ENCODE assay signal across 32 cellular contexts in genomic region chr16:50371036-50371716, GRCh38.
"Had no signal": no experiment of that assay in that cellular context is flagged by ENCODE, and none has a peak within 500 bp of the region (broad histone marks: within the 10 kb centered on the region; RNA-seq: fewer than 3 reads in every experiment).

No MANE protein-coding gene starts in this region.

- H3K4me3 Mint-ChIP-seq: activated B cell treated with CpG ODN at 0.5 μM for 24 hours; activated CD4-positive, alpha-beta memory T cell treated with anti-CD3 and anti-CD28 coated beads for 36 hours; activated CD4-positive, alpha-beta T cell treated with anti-CD3 and anti-CD28 coated beads, Interleukin-2, amount 10 ng/mL, durations not matched to agents 24 days and 14 days; activated CD8-positive, alpha-beta memory T cell treated with anti-CD3 and anti-CD28 coated beads, Interleukin-2, amount 10 ng/mL, durations not matched to agents 7 days and 5 days; activated CD8-positive, alpha-beta T cell treated with anti-CD3 and anti-CD28 coated beads for 36 hours; activated naive CD4-positive, alpha-beta T cell treated with anti-CD3 and anti-CD28 coated beads, Interleukin-2, amount 10 ng/mL, durations not matched to agents 7 days and 5 days; activated naive CD4-positive, alpha-beta T cell treated with anti-CD3 and anti-CD28 coated beads, Interleukin-2, amount 50 U/mL, for 24 hours; activated naive CD8-positive, alpha-beta T cell treated with anti-CD3 and anti-CD28 coated beads, Interleukin-2, amount 10 ng/mL, durations not matched to agents 7 days and 5 days; activated naive CD8-positive, alpha-beta T cell treated with anti-CD3 and anti-CD28 coated beads, Interleukin-2, amount 50 U/mL, for 24 hours; activated T-cell treated with anti-CD3 and anti-CD28 coated beads, Interleukin-2, amount 50 U/mL, for 24 hours; central memory CD8-positive, alpha-beta T cell; T-helper 1 cell treated with Interleukin-12 subunit alpha and Interleukin-12 subunit beta and Interleukin-4 antibody, amounts not matched to agents 30 μg/mL and 1 μg/mL, for 36 hours; T-helper 2 cell treated with Interferon-gamma antibody and Interleukin-4, amounts not matched to agents 5 μg/mL and 100 μg/mL, for 36 hours had no signal

- H3K9me3 ChIP-seq: ascending aorta had no signal

- FAIRE-seq: bronchial epithelial cell, TTC549 had no signal

- DNase-seq: activated B cell treated with CpG ODN at 0.5 μM for 24 hours; activated CD4-positive, alpha-beta memory T cell treated with anti-CD3 and anti-CD28 coated beads for 36 hours; activated CD4-positive, alpha-beta T cell treated with anti-CD3 and anti-CD28 coated beads for 4 hours; activated CD4-positive, alpha-beta T cell treated with anti-CD3 and anti-CD28 coated beads, Interleukin-2, amount 10 ng/mL, durations not matched to agents 24 days and 14 days; activated CD4-positive, alpha-beta T cell treated with anti-CD3 and anti-CD28 coated beads, Interleukin-2, amount 50 U/mL, for 1 hour; activated CD4-positive, alpha-beta T cell treated with anti-CD3 and anti-CD28 coated beads, Interleukin-2, amount 50 U/mL, for 4 hours; activated CD4-positive, CD25-positive, alpha-beta regulatory T cell treated with anti-CD3 and anti-CD28 coated beads, Interleukin-2, amount 50 U/mL, for 72 hours; activated CD8-positive, alpha-beta memory T cell treated with anti-CD3 and anti-CD28 coated beads, Interleukin-2, amount 10 ng/mL, durations not matched to agents 7 days and 5 days; activated CD8-positive, alpha-beta memory T cell treated with anti-CD3 and anti-CD28 coated beads, Interleukin-2, amount 50 U/mL, for 48 hours; activated CD8-positive, alpha-beta T cell treated with anti-CD3 and anti-CD28 coated beads for 36 hours; activated effector memory CD4-positive, alpha-beta T cell treated with Interleukin-2 at 50 U/mL for 16 hours; activated gamma-delta T cell; activated naive CD4-positive, alpha-beta T cell treated with anti-CD3 and anti-CD28 coated beads, Interleukin-2, amount 10 ng/mL, durations not matched to agents 7 days and 5 days; activated naive CD4-positive, alpha-beta T cell treated with Interleukin-2 at 50 U/mL for 16 hours; activated naive CD8-positive, alpha-beta T cell treated with anti-CD3 and anti-CD28 coated beads, Interleukin-2, amount 10 ng/mL, durations not matched to agents 7 days and 5 days; activated naive CD8-positive, alpha-beta T cell treated with anti-CD3 and anti-CD28 coated beads, Interleukin-2, amount 50 U/mL, for 24 hours; activated T-cell treated with anti-CD3 and anti-CD28 coated beads, Interleukin-2, amount 50 U/mL, for 24 hours; activated T-cell treated with anti-CD3 and anti-CD28 coated beads, Interleukin-2, amount 50 U/mL, for 48 hours; T-helper 1 cell; T-helper 2 cell; T-helper 9 cell had no signal

- H3K27me3 Mint-ChIP-seq: activated CD8-positive, alpha-beta T cell treated with anti-CD3 and anti-CD28 coated beads for 36 hours; activated naive CD4-positive, alpha-beta T cell treated with anti-CD3 and anti-CD28 coated beads, Interleukin-2, amount 50 U/mL, for 24 hours; activated naive CD8-positive, alpha-beta T cell; activated naive CD8-positive, alpha-beta T cell treated with anti-CD3 and anti-CD28 coated beads, Interleukin-2, amount 50 U/mL, for 24 hours; activated T-cell treated with anti-CD3 and anti-CD28 coated beads, Interleukin-2, amount 50 U/mL, for 24 hours had no signal

- H3K4me3 ChIP-seq: ascending aorta, cardiac muscle cell had no signal

- ATAC-seq: activated CD8-positive, alpha-beta memory T cell treated with anti-CD3 and anti-CD28 coated beads, Interleukin-2, amount 10 ng/mL, durations not matched to agents 7 days and 5 days; activated CD8-positive, alpha-beta T cell treated with anti-CD3 and anti-CD28 coated beads for 36 hours; activated naive CD8-positive, alpha-beta T cell treated with anti-CD3 and anti-CD28 coated beads, Interleukin-2, amount 50 U/mL, for 24 hours had no signal

- H3K36me3 ChIP-seq: ascending aorta had no signal

- H3K9me3 Mint-ChIP-seq: activated B cell treated with CpG ODN at 0.5 μM for 24 hours; activated CD4-positive, alpha-beta memory T cell treated with anti-CD3 and anti-CD28 coated beads for 36 hours; activated CD4-positive, alpha-beta T cell treated with anti-CD3 and anti-CD28 coated beads, Interleukin-2, amount 10 ng/mL, durations not matched to agents 24 days and 14 days; activated CD8-positive, alpha-beta T cell treated with anti-CD3 and anti-CD28 coated beads for 36 hours; activated naive CD4-positive, alpha-beta T cell treated with anti-CD3 and anti-CD28 coated beads, Interleukin-2, amount 10 ng/mL, durations not matched to agents 7 days and 5 days; activated naive CD4-positive, alpha-beta T cell treated with anti-CD3 and anti-CD28 coated beads, Interleukin-2, amount 50 U/mL, for 24 hours; activated naive CD8-positive, alpha-beta T cell treated with anti-CD3 and anti-CD28 coated beads, Interleukin-2, amount 10 ng/mL, durations not matched to agents 7 days and 5 days; activated naive CD8-positive, alpha-beta T cell treated with anti-CD3 and anti-CD28 coated beads, Interleukin-2, amount 50 U/mL, for 24 hours; activated T-cell treated with anti-CD3 and anti-CD28 coated beads, Interleukin-2, amount 50 U/mL, for 24 hours; activated T-helper 2 cell treated with anti-CD3 and anti-CD28 coated beads, Interferon-gamma antibody, Interleukin-2, Interleukin-4, amounts not matched to agents 10 μg/mL and 5 μg/mL and 100 μg/mL, durations not matched to agents 14 hours and 24 hours and 36 hours; central memory CD8-positive, alpha-beta T cell; T-helper 1 cell treated with Interleukin-12 subunit alpha and Interleukin-12 subunit beta and Interleukin-4 antibody, amounts not matched to agents 30 μg/mL and 1 μg/mL, for 36 hours; T-helper 2 cell treated with Interferon-gamma antibody and Interleukin-4, amounts not matched to agents 5 μg/mL and 100 μg/mL, for 36 hours had no signal

- H3K27ac ChIP-seq: cardiac muscle cell, VCaP had no signal

- H3K27ac Mint-ChIP-seq: activated B cell treated with CpG ODN at 0.5 μM for 24 hours; activated CD4-positive, alpha-beta memory T cell treated with anti-CD3 and anti-CD28 coated beads for 36 hours; activated CD4-positive, alpha-beta T cell treated with anti-CD3 and anti-CD28 coated beads, Interleukin-2, amount 10 ng/mL, durations not matched to agents 24 days and 14 days; activated CD8-positive, alpha-beta memory T cell treated with anti-CD3 and anti-CD28 coated beads, Interleukin-2, amount 10 ng/mL, durations not matched to agents 7 days and 5 days; activated CD8-positive, alpha-beta T cell treated with anti-CD3 and anti-CD28 coated beads for 36 hours; activated naive CD4-positive, alpha-beta T cell treated with anti-CD3 and anti-CD28 coated beads, Interleukin-2, amount 10 ng/mL, durations not matched to agents 7 days and 5 days; activated naive CD4-positive, alpha-beta T cell treated with anti-CD3 and anti-CD28 coated beads, Interleukin-2, amount 50 U/mL, for 24 hours; activated naive CD8-positive, alpha-beta T cell; activated naive CD8-positive, alpha-beta T cell treated with anti-CD3 and anti-CD28 coated beads, Interleukin-2, amount 10 ng/mL, durations not matched to agents 7 days and 5 days; activated naive CD8-positive, alpha-beta T cell treated with anti-CD3 and anti-CD28 coated beads, Interleukin-2, amount 50 U/mL, for 24 hours; activated T-cell treated with anti-CD3 and anti-CD28 coated beads, Interleukin-2, amount 50 U/mL, for 24 hours; activated T-helper 2 cell treated with anti-CD3 and anti-CD28 coated beads, Interferon-gamma antibody, Interleukin-2, Interleukin-4, amounts not matched to agents 10 μg/mL and 5 μg/mL and 100 μg/mL, durations not matched to agents 14 hours and 24 hours and 36 hours; T-helper 1 cell treated with Interleukin-12 subunit alpha and Interleukin-12 subunit beta and Interleukin-4 antibody, amounts not matched to agents 30 μg/mL and 1 μg/mL, for 36 hours; T-helper 2 cell treated with Interferon-gamma antibody and Interleukin-4, amounts not matched to agents 5 μg/mL and 100 μg/mL, for 36 hours had no signal

- H3K27me3 ChIP-seq: ascending aorta, cardiac muscle cell had no signal
